ENCODE assay signal across 1 cellular context in genomic region chr9:105447386-105447813, GRCh38.
TF ChIP-seq lines count a peak whose summit lies in the region.

No MANE protein-coding gene starts in this region.

TF ChIP-seq in HepG2, 621 proteins besides CTCF, POLR2A, EP300 and RAD21 (continued from another document):
- TF ChIP-seq AGO1 (IDR thresholded peaks at IDR 0.05; ENCODE audit: low read depth, low read length, poor library complexity, severe bottlenecking) (no peak), ZNF790 (CRISPR knock-in tag; IDR thresholded peaks at IDR 0.05; ENCODE audit: borderline replicate concordance) (no peak), ZNF768 (CRISPR knock-in tag; IDR thresholded peaks at IDR 0.05) (no peak), KIAA2018 (CRISPR knock-in tag; IDR thresholded peaks at IDR 0.05; ENCODE audit: borderline replicate concordance) (0 out of 2 replicates have a peak, but pooled peaks have one; percentile 81), ATF4 (CRISPR knock-in tag; IDR thresholded peaks at IDR 0.05) (0 out of 4 replicates have a peak, but pooled peaks of 1 of the 2 experiments have one; percentile 10), MIER2 (CRISPR knock-in tag; IDR thresholded peaks at IDR 0.05) (0 out of 2 replicates have a peak, but pooled peaks have one; percentile 9), ZSCAN5A (CRISPR knock-in tag; IDR thresholded peaks at IDR 0.05; ENCODE audit: borderline replicate concordance) (no peak), ZNF350 (CRISPR knock-in tag; IDR thresholded peaks at IDR 0.05; ENCODE audit: borderline replicate concordance, low read depth) (peak; percentile 49; the same call in 1 of the 2 replicates), ZBTB46 (CRISPR knock-in tag; IDR thresholded peaks at IDR 0.05; ENCODE audit: borderline replicate concordance) (no peak), ZNF569 (CRISPR knock-in tag; IDR thresholded peaks at IDR 0.05; ENCODE audit: borderline replicate concordance) (0 out of 2 replicates have a peak, but pooled peaks have one; percentile 44), HMGXB3 (CRISPR knock-in tag; IDR thresholded peaks at IDR 0.05; ENCODE audit: borderline replicate concordance) (no peak), FIP1L1 (IDR thresholded peaks at IDR 0.05; ENCODE audit: borderline replicate concordance, insufficient read depth, low read depth, low read length) (no peak), HNF1B (CRISPR knock-in tag; IDR thresholded peaks at IDR 0.05) (peak; percentile 54; the same call in 1 of the 2 replicates), TEF (CRISPR knock-in tag; IDR thresholded peaks at IDR 0.05) (no peak), THAP8 (CRISPR knock-in tag; IDR thresholded peaks at IDR 0.05; ENCODE audit: borderline replicate concordance) (no peak)
TF ChIP-seq in HepG2: peak in this region for 10.
